Comparison of ENCODE assay signal across 1 cellular context in genomic region chr19:3007975-3008374, GRCh38.
TF ChIP-seq lines count a peak whose summit lies in the region.

No MANE protein-coding gene starts in this region.

TF ChIP-seq in HepG2, 621 proteins besides CTCF, POLR2A, EP300 and RAD21:
- TF ChIP-seq PATZ1 (CRISPR knock-in tag; IDR thresholded peaks at IDR 0.05) (0 out of 2 replicates have a peak, but pooled peaks have one; percentile 25), LRRFIP1 (CRISPR knock-in tag; conservative IDR thresholded peaks at IDR 0.05) (no peak), PREB (CRISPR knock-in tag; IDR thresholded peaks at IDR 0.05) (no peak), ZNF790 (CRISPR knock-in tag; IDR thresholded peaks at IDR 0.05; ENCODE audit: borderline replicate concordance) (no peak), UBTF (CRISPR knock-in tag; IDR thresholded peaks at IDR 0.05) (no peak)
